In genomic region chr3:88148651-88149050, GRCh38 we compare ENCODE assay signal across 8 cellular contexts. TPM values are rescaled to one million over a fixed set of nuclear protein-coding genes. Genes with fewer than 3 reads are reported as not detected.
DNase-seq lines count a peak whose midpoint lies in the region; ATAC-seq, FAIRE-seq and TF ChIP-seq lines count a peak whose summit lies in the region.

No MANE protein-coding gene starts in this region.

- H3K4me3 Mint-ChIP-seq in activated CD4-positive, alpha-beta T cell treated with anti-CD3 and anti-CD28 coated beads, Interleukin-2, amount 10 ng/mL, durations not matched to agents 24 days and 14 days = peak overlapping the region; percentile 96
- H3K4me3 Mint-ChIP-seq in astrocyte (ENCODE audit: unreplicated experiment) = peak overlapping the region; percentile 92

- intact Hi-C loops in activated CD4-positive, alpha-beta T cell treated with anti-CD3 and anti-CD28 coated beads, Interleukin-2, amount 10 ng/mL, durations not matched to agents 24 days and 14 days (cut with micrococcal nuclease) = loop anchor here (1.0 to 2.0 kb wide), 2 partner anchors 14 to 89 kb away; partner anchors contain the start of genes CGGBP1 and ZNF654
- intact Hi-C loops in lower leg skin (cut with DNase I; ENCODE audit: low total_unique reads) = no loop called here

- peak overlapping the region; percentile 92 for H3K27ac ChIP-seq in astrocyte (ENCODE audit: low read depth, low read length)
- H3K27ac ChIP-seq in thymus (ENCODE audit: low read depth) = no peak overlapping the region

- peaks cover 36% of the 10 kb centered on the region for H3K4me1 Mint-ChIP-seq in activated CD4-positive, alpha-beta T cell treated with anti-CD3 and anti-CD28 coated beads, Interleukin-2, amount 10 ng/mL, durations not matched to agents 24 days and 14 days
- H3K4me1 Mint-ChIP-seq in astrocyte (ENCODE audit: low read depth, unreplicated experiment) = peaks cover 7% of the 10 kb centered on the region

- H3K36me3 Mint-ChIP-seq in activated CD4-positive, alpha-beta T cell treated with anti-CD3 and anti-CD28 coated beads, Interleukin-2, amount 10 ng/mL, durations not matched to agents 24 days and 14 days (ENCODE audit: low read depth) = peaks cover 8% of the 10 kb centered on the region
- no peaks in the 10 kb centered on the region for H3K36me3 Mint-ChIP-seq in astrocyte (ENCODE audit: low read depth, unreplicated experiment)

- H3K36me3 ChIP-seq in astrocyte (ENCODE audit: insufficient read depth, low read length) = peaks cover 3% of the 10 kb centered on the region
- no peaks in the 10 kb centered on the region for H3K36me3 ChIP-seq in thymus (ENCODE audit: control insufficient read depth, insufficient read depth)

- peak overlapping the region; percentile 99 for H3K9ac ChIP-seq in astrocyte (ENCODE audit: low read length)

- H3K4me3 ChIP-seq in astrocyte (ENCODE audit: insufficient read depth, low read depth, low read length) = peak overlapping the region; percentile 99
- H3K4me3 ChIP-seq in lower leg skin (ENCODE audit: low read depth, poor library complexity, severe bottlenecking) = peak overlapping the region; percentile 90
- H3K4me3 ChIP-seq in thymus (ENCODE audit: low read length) = peak overlapping the region; percentile 100

- H4K20me1 ChIP-seq in astrocyte (ENCODE audit: insufficient read depth, low read length) = peaks cover 8% of the 10 kb centered on the region

- peaks cover 59% of the 10 kb centered on the region for H3K79me2 ChIP-seq in astrocyte (ENCODE audit: insufficient read depth, low read length)

- H3K9me3 Mint-ChIP-seq in activated CD4-positive, alpha-beta T cell treated with anti-CD3 and anti-CD28 coated beads, Interleukin-2, amount 10 ng/mL, durations not matched to agents 24 days and 14 days = no peaks in the 10 kb centered on the region
- no peaks in the 10 kb centered on the region for H3K9me3 Mint-ChIP-seq in astrocyte (ENCODE audit: unreplicated experiment)

- no peaks in the 10 kb centered on the region for H3K27me3 Mint-ChIP-seq in activated CD4-positive, alpha-beta T cell treated with anti-CD3 and anti-CD28 coated beads, Interleukin-2, amount 10 ng/mL, durations not matched to agents 24 days and 14 days
- H3K27me3 Mint-ChIP-seq in astrocyte (ENCODE audit: low read depth, unreplicated experiment) = no peaks in the 10 kb centered on the region

- H2AFZ ChIP-seq in astrocyte (ENCODE audit: low read depth, low read length) = peak overlapping the region; percentile 99

- no peak for TF ChIP-seq POLR2A in lower leg skin (IDR thresholded peaks at IDR 0.05)

- H3K4me2 ChIP-seq in astrocyte (ENCODE audit: low read length) = peak overlapping the region; percentile 96

- ATAC-seq in HG03457 (IDR thresholded peaks at IDR 0.05; ENCODE audit: unreplicated experiment) = no peak

- no peaks in the 10 kb centered on the region for H3K9me3 ChIP-seq in astrocyte (ENCODE audit: insufficient read depth, low read depth, low read length)
- H3K9me3 ChIP-seq in thymus (ENCODE audit: control insufficient read depth) = no peaks in the 10 kb centered on the region

- WGBS in lower leg skin, 2 donors = 70 to 71% methylated on average over 17 of the region's 17 CpGs
- 79% methylated on average over 17 of the region's 17 CpGs for WGBS in thymus

- no peaks in the 10 kb centered on the region for H3K27me3 ChIP-seq in astrocyte (ENCODE audit: insufficient read depth, low read length)
- no peaks in the 10 kb centered on the region for H3K27me3 ChIP-seq in thymus (ENCODE audit: control insufficient read depth, insufficient read depth)

- no peak for TF ChIP-seq CTCF in astrocyte (IDR thresholded peaks at IDR 0.05; ENCODE audit: insufficient read depth, low read depth, low read length)
- TF ChIP-seq CTCF in lower leg skin (IDR thresholded peaks at IDR 0.05) = no peak

- H3K4me1 ChIP-seq in astrocyte (ENCODE audit: insufficient read depth, low read length) = peaks cover 13% of the 10 kb centered on the region
- peaks cover 11% of the 10 kb centered on the region for H3K4me1 ChIP-seq in thymus (ENCODE audit: control insufficient read depth, insufficient read depth, low read length)

- no peak for FAIRE-seq in astrocyte (lab: Jason Lieb, UNC)

- peak overlapping the region; percentile 99 for H3K27ac Mint-ChIP-seq in activated CD4-positive, alpha-beta T cell treated with anti-CD3 and anti-CD28 coated beads, Interleukin-2, amount 10 ng/mL, durations not matched to agents 24 days and 14 days
- H3K27ac Mint-ChIP-seq in astrocyte (ENCODE audit: unreplicated experiment) = peak overlapping the region; percentile 62

- no peak for DNase-seq in activated CD4-positive, alpha-beta T cell treated with anti-CD3 and anti-CD28 coated beads, Interleukin-2, amount 10 ng/mL, durations not matched to agents 24 days and 14 days
- DNase-seq in activated CD4-positive, alpha-beta T cell treated with anti-CD3 and anti-CD28 coated beads, Interleukin-2, amount 50 U/mL, for 4 hours = no peak
- DNase-seq in astrocyte (ENCODE audit: low read depth) = no peak
- no peak for DNase-seq in lower leg skin (ENCODE audit: low spot score in 2 of 2)
- no peak for DNase-seq in GF-D8 (lab: John Stamatoyannopoulos, UW)
- no peak for DNase-seq in SIG-M5 treated with dmso at 0.1 percent for 504 hours (lab: John Stamatoyannopoulos, UW; ENCODE audit: unreplicated experiment)

RNA-seq across cellular contexts. Expression of gene C3orf38, which starts 1.1 kb away (rescaled TPM):
- total RNA-seq in activated CD4-positive, alpha-beta T cell treated with anti-CD3 and anti-CD28 coated beads, Interleukin-2, amount 10 ng/mL, durations not matched to agents 24 days and 14 days = 19.9 and 24.1 TPM in 2 replicates
- total RNA-seq in astrocyte (35.0 and 37.9 TPM in 2 replicates), lower leg skin (10 to 100 TPM; 14.0 to 19.9 (median 18.3) TPM)
- 16.7 TPM for polyA plus RNA-seq in thymus
